In the genomic region with DNA sequence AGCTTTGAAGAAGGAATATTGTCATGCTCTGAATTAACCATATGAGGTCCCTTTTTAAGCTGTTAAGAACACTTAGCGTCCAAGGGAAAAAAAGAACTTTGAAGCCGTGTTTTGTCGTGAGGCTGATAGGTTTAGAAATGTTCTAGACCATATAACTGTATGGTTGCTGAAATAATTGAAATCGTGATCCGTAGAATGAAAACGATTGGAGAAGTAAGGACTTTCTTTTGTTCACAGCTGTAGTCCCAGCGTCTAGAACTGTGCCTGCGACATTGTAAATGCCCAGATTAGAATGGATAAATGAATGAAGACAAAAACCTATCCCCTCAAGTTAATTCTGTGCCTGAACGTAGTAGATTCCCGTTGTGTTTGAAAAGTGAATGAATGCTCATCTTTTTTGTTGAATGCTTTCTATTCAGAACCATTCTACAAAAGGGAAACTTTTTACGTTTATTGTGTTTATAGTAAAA, we compare ENCODE assay signal across 8 cellular contexts. TPM values are rescaled to one million over a fixed set of nuclear protein-coding genes. Genes with fewer than 3 reads are reported as not detected.
DNase-seq lines count a peak whose midpoint lies in the region; ATAC-seq and TF ChIP-seq lines count a peak whose summit lies in the region.

No MANE protein-coding gene starts in this region.

- H3K9me3 Mint-ChIP-seq in CD8-positive, alpha-beta memory T cell = no peaks in the 10 kb centered on the region
- H3K9me3 Mint-ChIP-seq in neural crest cell = no peaks in the 10 kb centered on the region

- H3K27me3 ChIP-seq in CD8-positive, alpha-beta memory T cell (ENCODE audit: insufficient read depth, low read length, poor library complexity, severe bottlenecking) = no peaks in the 10 kb centered on the region
- H3K27me3 ChIP-seq in dorsolateral prefrontal cortex = no peaks in the 10 kb centered on the region

- intact Hi-C loops in dorsolateral prefrontal cortex (cut with DNase I) = loop anchor here (5.0 to 10.0 kb wide), 2 partner anchors 605 to 608 kb away; partner anchors contain the start of gene MYL12B (in 2 of the 2)

- peaks cover 48 to 51% (median 48%) of the 10 kb centered on the region in 3 donors for H3K4me1 Mint-ChIP-seq in CD8-positive, alpha-beta memory T cell
- peaks cover 27% of the 10 kb centered on the region for H3K4me1 Mint-ChIP-seq in neural crest cell

- H3K36me3 Mint-ChIP-seq in CD8-positive, alpha-beta memory T cell = peaks cover 4 to 37% (median 8%) of the 10 kb centered on the region in 3 donors
- peaks cover 6% of the 10 kb centered on the region for H3K36me3 Mint-ChIP-seq in neural crest cell (ENCODE audit: low read depth)

- peak overlapping the region; percentile 98 for H3K27ac ChIP-seq in CD8-positive, alpha-beta memory T cell (ENCODE audit: low read depth, low read length)
- H3K27ac ChIP-seq in dorsolateral prefrontal cortex = peak overlapping the region in 23 of 59 donors; percentile 89 to 97 (median 95)

- H3K4me3 Mint-ChIP-seq in CD8-positive, alpha-beta memory T cell = peak overlapping the region; percentile 94 to 99 (median 98)
- H3K4me3 Mint-ChIP-seq in neural crest cell = peak overlapping the region; percentile 93

- CTCF ChIA-PET in CD8-positive, alpha-beta memory T cell (lab: Charles Lee) = interaction anchor here (1.1 to 4.7 kb wide), 12 partner anchors 8 to 93 kb away, joined by 3 to 53 read pairs (median 5); partner anchors contain the start of genes METTL4 and NDC80

- TF ChIP-seq CTCF in NB4 (IDR thresholded peaks at IDR 0.05; ENCODE audit: low read depth, low read length) (no peak), dorsolateral prefrontal cortex (IDR thresholded peaks at IDR 0.05 in 54 of 56, conservative IDR thresholded peaks at IDR 0.05 in 2 of 56; ENCODE audit: low read depth in 1 of 56, partially characterized antibody in 56 of 56) (no peak), neural crest cell (conservative IDR thresholded peaks at IDR 0.05) (no peak)

- no peak for TF ChIP-seq POLR2A in NB4 (IDR thresholded peaks at IDR 0.05; ENCODE audit: extremely low read depth, insufficient read length)

- DNase-seq in CD8-positive, alpha-beta memory T cell = no peak
- DNase-seq in NB4 (ENCODE audit: low read depth) (peak; percentile 42), dorsolateral prefrontal cortex (no peak), neural crest cell (ENCODE audit: low read depth, low spot score) (no peak), A172 (ENCODE audit: low spot score) (no peak), ecto neural progenitor cell (ENCODE audit: low spot score) (no peak)

- peak overlapping the region; percentile 73 for H3K4me3 ChIP-seq in CD8-positive, alpha-beta memory T cell (ENCODE audit: low read length)
- H3K4me3 ChIP-seq in NB4 (ENCODE audit: low read depth, low read length) (peak overlapping the region; percentile 99), dorsolateral prefrontal cortex (peak overlapping the region; percentile 60 to 100 (median 94))

- peaks cover 0 to 6% of the 10 kb centered on the region in 2 donors for H3K27me3 Mint-ChIP-seq in CD8-positive, alpha-beta memory T cell
- H3K27me3 Mint-ChIP-seq in neural crest cell (ENCODE audit: low read depth) = peaks cover 20% of the 10 kb centered on the region

- H3K4me1 ChIP-seq in CD8-positive, alpha-beta memory T cell (ENCODE audit: insufficient read depth, low read length) = peaks cover 30% of the 10 kb centered on the region

- H3K27ac Mint-ChIP-seq in CD8-positive, alpha-beta memory T cell = peak overlapping the region; percentile 92 to 99 (median 97)
- H3K27ac Mint-ChIP-seq in neural crest cell (ENCODE audit: unreplicated experiment) = peak overlapping the region; percentile 59

- ATAC-seq in GM19035 (IDR thresholded peaks at IDR 0.05; ENCODE audit: unreplicated experiment) (no peak), GM19397 (IDR thresholded peaks at IDR 0.05; ENCODE audit: unreplicated experiment) (no peak)

- no peaks in the 10 kb centered on the region for H3K36me3 ChIP-seq in CD8-positive, alpha-beta memory T cell (ENCODE audit: insufficient read depth, low read length)

- no peaks in the 10 kb centered on the region for H3K9me3 ChIP-seq in CD8-positive, alpha-beta memory T cell (ENCODE audit: low read length)

- POLR2A ChIA-PET in CD8-positive, alpha-beta memory T cell (lab: Charles Lee) = interaction anchor here (0.5 to 4.0 kb wide), 8 partner anchors 9 to 86 kb away, joined by 4 to 229 read pairs (median 28); partner anchors contain the start of genes METTL4 and NDC80

RNA-seq across cellular contexts. Expression of gene SMCHD1, which starts 1.6 kb away (rescaled TPM):
- 10 to 100 TPM; 89.5 to 93.7 TPM for total RNA-seq in CD8-positive, alpha-beta memory T cell
- 42.9 TPM for polyA plus RNA-seq in CD8-positive, alpha-beta memory T cell
- total RNA-seq in dorsolateral prefrontal cortex (10 to 100 TPM; 43.9 to 86.1 (median 62.2) TPM), neural crest cell (66.3 and 73.4 TPM in 2 replicates)
- total RNA-seq in A172 (2014; rRNA removed; shearing (Covaris generic)) = 53.7 and 78.3 TPM in 2 replicates
